Comparison of ENCODE assay signal across 9 cellular contexts in genomic region chr2:96537734-96538486, GRCh38. TPM values are rescaled to one million over a fixed set of nuclear protein-coding genes. Genes with fewer than 3 reads are reported as not detected.
DNase-seq lines count a peak whose midpoint lies in the region; ATAC-seq and TF ChIP-seq lines count a peak whose summit lies in the region.
"Had no signal": no experiment of that assay in that cellular context is flagged by ENCODE, and none has a peak within 500 bp of the region (broad histone marks: within the 10 kb centered on the region; RNA-seq: fewer than 3 reads in every experiment).

No MANE protein-coding gene starts in this region.

- H3K36me3 Mint-ChIP-seq in naive B cell = no peaks in the 10 kb centered on the region

- peaks cover 39 to 57% (median 42%) of the 10 kb centered on the region in 3 donors for H3K4me1 Mint-ChIP-seq in naive B cell

- H3K4me1 ChIP-seq in colonic mucosa = peaks cover 21% of the 10 kb centered on the region

- H3K36me3 ChIP-seq in WERI-Rb-1 (no peaks in the 10 kb centered on the region), colonic mucosa (no peaks in the 10 kb centered on the region)

- ATAC-seq in GM18907 (IDR thresholded peaks at IDR 0.05; ENCODE audit: unreplicated experiment) (peak; percentile 2), naive B cell (ENCODE audit: low read depth in 2 of 2) (peak; percentile 26 to 34), HG02970 (IDR thresholded peaks at IDR 0.05; ENCODE audit: low FRiP score, unreplicated experiment) (no peak)

- no peaks in the 10 kb centered on the region for H3K9me3 Mint-ChIP-seq in naive B cell

- in situ Hi-C loops in ACHN (cut with HindIII; ENCODE audit: low pct_ligation_motif_present, low pct_unique_long_range_greater_than_20kb, low sequenced_read_pairs) = no loop called here

- H3K27ac Mint-ChIP-seq in naive B cell = peak overlapping the region; percentile 98 to 99 (median 99)

- H3K4me3 Mint-ChIP-seq in naive B cell = peak overlapping the region; percentile 87 to 98 (median 94)

- no peak overlapping the region for H3K27ac ChIP-seq in WERI-Rb-1
- H3K27ac ChIP-seq in colonic mucosa = peak overlapping the region; percentile 95

- intact Hi-C loops in colonic mucosa (cut with DNase I) = no loop called here

- H3K4me3 ChIP-seq in WERI-Rb-1 (ENCODE audit: low read depth, low read length) = peak overlapping the region; percentile 58
- H3K4me3 ChIP-seq in colonic mucosa = peak overlapping the region; percentile 74

- TF ChIP-seq CTCF in WERI-Rb-1 (IDR thresholded peaks at IDR 0.05; ENCODE audit: low read depth, low read length) (no peak), colonic mucosa (IDR thresholded peaks at IDR 0.05) (no peak)

- peak overlapping the region; percentile 74 to 86 for H3K9ac ChIP-seq in colonic mucosa (ENCODE audit: low read depth in 2 of 2, low read length in 2 of 2)

- DNase-seq in WERI-Rb-1 (no peak), colonic mucosa (no peak), naive B cell (peak; percentile 68), retina (no peak), middle frontal gyrus (ENCODE audit: extremely low spot score, low spot score) (no peak), ACHN (no peak)

- H3K27me3 ChIP-seq in WERI-Rb-1 (ENCODE audit: insufficient read depth, low read depth, severe bottlenecking) = peaks cover 13% of the 10 kb centered on the region
- H3K27me3 ChIP-seq in colonic mucosa = no peaks in the 10 kb centered on the region

- no peaks in the 10 kb centered on the region for H3K27me3 Mint-ChIP-seq in naive B cell

- H3K9me3 ChIP-seq in WERI-Rb-1 (ENCODE audit: severe bottlenecking) (no peaks in the 10 kb centered on the region), colonic mucosa (no peaks in the 10 kb centered on the region)

RNA-seq across cellular contexts. Expression of gene ARID5A, which starts 1.4 kb away (rescaled TPM):
- 10 to 100 TPM in 1 of 2 donors, 1 to 10 TPM in 1; 6.9 to 16.4 TPM for total RNA-seq in colonic mucosa
- 10 to 100 TPM; 20.8 to 45.9 (median 28.5) TPM for polyA plus RNA-seq in naive B cell (ENCODE audit: low read depth in 6 of 6)

RNA-seq across cellular contexts. Expression of gene NEURL3, which starts 32.8 kb away (rescaled TPM):
- total RNA-seq in colonic mucosa = 1 to 10 TPM; 2.5 to 2.6 TPM
- polyA plus RNA-seq in naive B cell (ENCODE audit: low read depth in 6 of 6) = under 1 TPM in 1 of 6 donors, not detected in 5; 0.28 TPM
- total RNA-seq: HT1080 had no signal
